Comparison of ENCODE assay signal across 7 cellular contexts in genomic region chr13:95296326-95296939, GRCh38. TPM values are rescaled to one million over a fixed set of nuclear protein-coding genes. Genes with fewer than 3 reads are reported as not detected.
DNase-seq lines count a peak whose midpoint lies in the region; ATAC-seq and TF ChIP-seq lines count a peak whose summit lies in the region.

No MANE protein-coding gene starts in this region.

- H3K4me3 Mint-ChIP-seq in activated naive CD8-positive, alpha-beta T cell treated with anti-CD3 and anti-CD28 coated beads, Interleukin-2, amount 10 ng/mL, durations not matched to agents 7 days and 5 days: no peak overlapping the region

- ATAC-seq in activated naive CD8-positive, alpha-beta T cell treated with anti-CD3 and anti-CD28 coated beads, Interleukin-2, amount 10 ng/mL, durations not matched to agents 7 days and 5 days (ENCODE audit: low read depth): no peak
- ATAC-seq in GM21526 (IDR thresholded peaks at IDR 0.05; ENCODE audit: low FRiP score, unreplicated experiment): no peak
- no peak for ATAC-seq in HG03460 (IDR thresholded peaks at IDR 0.05; ENCODE audit: unreplicated experiment)

- no peak overlapping the region for H3K4me2 ChIP-seq in KMS-11

- no peak overlapping the region for H3K27ac ChIP-seq in KMS-11
- H3K27ac ChIP-seq in effector memory CD4-positive, alpha-beta T cell (ENCODE audit: insufficient read depth, low read length, poor library complexity, severe bottlenecking): no peak overlapping the region

- peaks cover 13% of the 10 kb centered on the region for H3K4me1 ChIP-seq in KMS-11 (ENCODE audit: low read depth, poor library complexity, severe bottlenecking)
- H3K4me1 ChIP-seq in effector memory CD4-positive, alpha-beta T cell (ENCODE audit: control insufficient read depth, insufficient read depth, low read length, poor library complexity, severe bottlenecking): no peaks in the 10 kb centered on the region

- H3K4me1 Mint-ChIP-seq in activated naive CD8-positive, alpha-beta T cell treated with anti-CD3 and anti-CD28 coated beads, Interleukin-2, amount 10 ng/mL, durations not matched to agents 7 days and 5 days: peaks cover 13% of the 10 kb centered on the region

- H3K36me3 Mint-ChIP-seq in activated naive CD8-positive, alpha-beta T cell treated with anti-CD3 and anti-CD28 coated beads, Interleukin-2, amount 10 ng/mL, durations not matched to agents 7 days and 5 days: peaks cover 5% of the 10 kb centered on the region

- POLR2A ChIA-PET in activated naive CD8-positive, alpha-beta T cell treated with anti-CD3 and anti-CD28 coated beads, Interleukin-2, amount 10 ng/mL, durations not matched to agents 7 days and 5 days (lab: Charles Lee): interaction anchor here (1.6 kb wide), 1 partner anchor 108 kb away, joined by 4 read pairs; no protein-coding TSS in a partner anchor

- H3K27me3 ChIP-seq in KMS-11 (ENCODE audit: insufficient read depth, low read depth): no peaks in the 10 kb centered on the region
- H3K27me3 ChIP-seq in effector memory CD4-positive, alpha-beta T cell (replicated peaks; ENCODE audit: control insufficient read depth, insufficient read depth, low read length, poor library complexity, severe bottlenecking): no peaks in the 10 kb centered on the region

- H4K20me1 ChIP-seq in KMS-11 (ENCODE audit: insufficient read depth): no peaks in the 10 kb centered on the region

- DNase-seq in Daoy (ENCODE audit: low read depth) (peak; percentile 16), iPS-NIHi7 (ENCODE audit: extremely low spot score) (peak; percentile 86)
- DNase-seq in activated naive CD8-positive, alpha-beta T cell treated with anti-CD3 and anti-CD28 coated beads, Interleukin-2, amount 10 ng/mL, durations not matched to agents 7 days and 5 days: peak; percentile 32
- DNase-seq in effector memory CD4-positive, alpha-beta T cell: no peak

- peak; percentile 47; the same call in 1 of the 2 replicates for TF ChIP-seq CTCF in KMS-11 (conservative IDR thresholded peaks at IDR 0.05; ENCODE audit: low read depth, low read length)

- H3K4me3 ChIP-seq in KMS-11 (IDR thresholded peaks at IDR 0.05; ENCODE audit: insufficient read depth, low read depth, low read length): no peak overlapping the region
- no peak overlapping the region for H3K4me3 ChIP-seq in effector memory CD4-positive, alpha-beta T cell (ENCODE audit: insufficient read depth, low read depth, low read length, poor library complexity, severe bottlenecking)

- H3K79me2 ChIP-seq in KMS-11 (ENCODE audit: insufficient read depth, low read depth): peaks cover 6% of the 10 kb centered on the region; the same call in 1 of the 2 replicates

- H3K27me3 Mint-ChIP-seq in activated naive CD8-positive, alpha-beta T cell treated with anti-CD3 and anti-CD28 coated beads, Interleukin-2, amount 10 ng/mL, durations not matched to agents 7 days and 5 days: no peaks in the 10 kb centered on the region

- H3K9ac ChIP-seq in KMS-11: no peak overlapping the region

- no peak overlapping the region for H3K27ac Mint-ChIP-seq in activated naive CD8-positive, alpha-beta T cell treated with anti-CD3 and anti-CD28 coated beads, Interleukin-2, amount 10 ng/mL, durations not matched to agents 7 days and 5 days

- no peaks in the 10 kb centered on the region for H3K9me3 Mint-ChIP-seq in activated naive CD8-positive, alpha-beta T cell treated with anti-CD3 and anti-CD28 coated beads, Interleukin-2, amount 10 ng/mL, durations not matched to agents 7 days and 5 days

- H2AFZ ChIP-seq in KMS-11 (ENCODE audit: low read depth): no peak overlapping the region

- H3K9me3 ChIP-seq in effector memory CD4-positive, alpha-beta T cell (ENCODE audit: control insufficient read depth, low read length): no peaks in the 10 kb centered on the region

- H3K36me3 ChIP-seq in KMS-11 (ENCODE audit: insufficient read depth): no peaks in the 10 kb centered on the region
- no peaks in the 10 kb centered on the region for H3K36me3 ChIP-seq in effector memory CD4-positive, alpha-beta T cell (ENCODE audit: control insufficient read depth, insufficient read depth, low read length)

RNA-seq across cellular contexts. Expression of gene ABCC4, which starts 4.8 kb away (rescaled TPM):
- 10.8 and 13.1 TPM in 2 replicates for total RNA-seq in Daoy (2014; rRNA removed; shearing (Covaris generic))
- total RNA-seq in activated naive CD8-positive, alpha-beta T cell treated with anti-CD3 and anti-CD28 coated beads, Interleukin-2, amount 10 ng/mL, durations not matched to agents 7 days and 5 days: 1 to 10 TPM; 5.7 to 6.4 TPM

Comparison
In these comparisons a context has a peak if more than half of its experiments do, and no peak if none do; other contexts are left out.
1. DNase-seq: peak in Daoy (single experiment), activated naive CD8-positive, alpha-beta T cell treated with anti-CD3 and anti-CD28 coated beads, Interleukin-2, amount 10 ng/mL, durations not matched to agents 7 days and 5 days (single experiment) and iPS-NIHi7 (single experiment); none in effector memory CD4-positive, alpha-beta T cell (0 of 3).